In genomic region chr12:65561798-65562382, GRCh38 we compare ENCODE assay signal across 21 cellular contexts.
DNase-seq lines count a peak whose midpoint lies in the region; ATAC-seq and TF ChIP-seq lines count a peak whose summit lies in the region.
"Had no signal": no experiment of that assay in that cellular context is flagged by ENCODE, and none has a peak within 500 bp of the region (broad histone marks: within the 10 kb centered on the region; RNA-seq: fewer than 3 reads in every experiment).

No MANE protein-coding gene starts in this region.

- ATAC-seq in RWPE2 (ENCODE audit: low read depth) (no peak), HG02870 (IDR thresholded peaks at IDR 0.05; ENCODE audit: unreplicated experiment) (no peak)
- ATAC-seq in activated CD8-positive, alpha-beta T cell treated with anti-CD3 and anti-CD28 coated beads, Interleukin-2, amount 10 ng/mL, durations not matched to agents 7 days and 5 days = no peak
- ATAC-seq: CD8-positive, alpha-beta T cell; GM12878; right cardiac atrium had no signal

- no peak for TF ChIP-seq CTCF in RWPE2 (IDR thresholded peaks at IDR 0.05; ENCODE audit: poor library complexity, severe bottlenecking)
- no peak for TF ChIP-seq CTCF in retinal pigment epithelial cell (conservative IDR thresholded peaks at IDR 0.05; ENCODE audit: low read depth, low read length)

- no peaks in the 10 kb centered on the region for H3K27me3 Mint-ChIP-seq in activated CD8-positive, alpha-beta T cell treated with anti-CD3 and anti-CD28 coated beads, Interleukin-2, amount 10 ng/mL, durations not matched to agents 7 days and 5 days (ENCODE audit: low read depth)

- no peak overlapping the region for H3K27ac Mint-ChIP-seq in activated CD8-positive, alpha-beta T cell treated with anti-CD3 and anti-CD28 coated beads, Interleukin-2, amount 10 ng/mL, durations not matched to agents 7 days and 5 days
- H3K27ac Mint-ChIP-seq: activated CD4-positive, alpha-beta T cell treated with anti-CD3 and anti-CD28 coated beads, Interleukin-2, amount 10 ng/mL, durations not matched to agents 7 days and 5 days; activated naive CD8-positive, alpha-beta T cell treated with anti-CD3 and anti-CD28 coated beads, Interleukin-2, amount 10 ng/mL, durations not matched to agents 7 days and 5 days; CD8-positive, alpha-beta T cell had no signal

- no peaks in the 10 kb centered on the region for H3K4me1 Mint-ChIP-seq in activated CD8-positive, alpha-beta T cell treated with anti-CD3 and anti-CD28 coated beads, Interleukin-2, amount 10 ng/mL, durations not matched to agents 7 days and 5 days (ENCODE audit: low read depth)
- H3K4me1 Mint-ChIP-seq: activated CD4-positive, alpha-beta T cell treated with anti-CD3 and anti-CD28 coated beads, Interleukin-2, amount 10 ng/mL, durations not matched to agents 7 days and 5 days; activated naive CD8-positive, alpha-beta T cell treated with anti-CD3 and anti-CD28 coated beads, Interleukin-2, amount 10 ng/mL, durations not matched to agents 7 days and 5 days had no signal

- H3K4me1 ChIP-seq in RWPE2 (ENCODE audit: insufficient read depth, poor library complexity, severe bottlenecking) = peaks cover 21% of the 10 kb centered on the region
- H3K4me1 ChIP-seq: HAP-1 had no signal

- no peaks in the 10 kb centered on the region for H3K36me3 ChIP-seq in RWPE2 (ENCODE audit: low read depth)
- H3K36me3 ChIP-seq: HAP-1 had no signal

- H3K27ac ChIP-seq in RWPE2 (ENCODE audit: poor library complexity, severe bottlenecking) = peak overlapping the region; percentile 0

- H3K9me3 Mint-ChIP-seq in activated CD8-positive, alpha-beta T cell treated with anti-CD3 and anti-CD28 coated beads, Interleukin-2, amount 10 ng/mL, durations not matched to agents 7 days and 5 days (ENCODE audit: insufficient read depth) = no peaks in the 10 kb centered on the region
- H3K9me3 Mint-ChIP-seq: activated CD4-positive, alpha-beta T cell treated with anti-CD3 and anti-CD28 coated beads, Interleukin-2, amount 10 ng/mL, durations not matched to agents 7 days and 5 days; activated naive CD8-positive, alpha-beta T cell treated with anti-CD3 and anti-CD28 coated beads, Interleukin-2, amount 10 ng/mL, durations not matched to agents 7 days and 5 days; CD8-positive, alpha-beta T cell had no signal

- H3K36me3 Mint-ChIP-seq in activated CD8-positive, alpha-beta T cell treated with anti-CD3 and anti-CD28 coated beads, Interleukin-2, amount 10 ng/mL, durations not matched to agents 7 days and 5 days (ENCODE audit: low read depth) = no peaks in the 10 kb centered on the region
- H3K36me3 Mint-ChIP-seq: activated naive CD8-positive, alpha-beta T cell treated with anti-CD3 and anti-CD28 coated beads, Interleukin-2, amount 10 ng/mL, durations not matched to agents 7 days and 5 days; CD8-positive, alpha-beta T cell had no signal

- H3K4me3 Mint-ChIP-seq in activated CD8-positive, alpha-beta T cell treated with anti-CD3 and anti-CD28 coated beads, Interleukin-2, amount 10 ng/mL, durations not matched to agents 7 days and 5 days = no peak overlapping the region
- H3K4me3 Mint-ChIP-seq: activated CD4-positive, alpha-beta T cell treated with anti-CD3 and anti-CD28 coated beads, Interleukin-2, amount 10 ng/mL, durations not matched to agents 7 days and 5 days; activated naive CD8-positive, alpha-beta T cell treated with anti-CD3 and anti-CD28 coated beads, Interleukin-2, amount 10 ng/mL, durations not matched to agents 7 days and 5 days; CD8-positive, alpha-beta T cell had no signal

- H3K9me3 ChIP-seq in RWPE2 (ENCODE audit: severe bottlenecking) = no peaks in the 10 kb centered on the region
- H3K9me3 ChIP-seq: HAP-1 had no signal

- DNase-seq in HCEC 1CT = peak; percentile 85
- no peak for DNase-seq in RWPE2 (ENCODE audit: low spot score)
- DNase-seq in dermis blood vessel endothelial cell = peak; percentile 50
- DNase-seq in retinal pigment epithelial cell (ENCODE audit: low read depth) = peak; percentile 26
- no peak for DNase-seq in NCI-H1436 (lab: John Stamatoyannopoulos, UW)
- DNase-seq in Ammon's horn (ENCODE audit: low spot score) = no peak
- no peak for DNase-seq in activated CD8-positive, alpha-beta T cell treated with anti-CD3 and anti-CD28 coated beads, Interleukin-2, amount 10 ng/mL, durations not matched to agents 7 days and 5 days
- DNase-seq: activated CD4-positive, alpha-beta T cell treated with anti-CD3 and anti-CD28 coated beads, Interleukin-2, amount 10 ng/mL, durations not matched to agents 7 days and 5 days; activated naive CD8-positive, alpha-beta T cell treated with anti-CD3 and anti-CD28 coated beads, Interleukin-2, amount 10 ng/mL, durations not matched to agents 7 days and 5 days; CD8-positive, alpha-beta T cell; cerebellar nuclear complex; head of caudate nucleus; mesendoderm; NCI-H1092; NK-92 treated with Interleukin-12 subunit alpha and Interleukin-12 subunit beta, amount 100 ng/mL, for 24 hours; right cardiac atrium; SIG-M5; stimulated activated CD4-positive, alpha-beta T cell treated with anti-CD3 and anti-CD28 coated beads, Interleukin-4, amount 100 ng/mL, for 4 hours had no signal

- H3K4me3 ChIP-seq in RWPE2 (ENCODE audit: severe bottlenecking) (no peak overlapping the region), retinal pigment epithelial cell (ENCODE audit: low read length) (no peak overlapping the region)
- H3K4me3 ChIP-seq: GM12878, HAP-1 had no signal

- CTCF ChIA-PET in activated CD8-positive, alpha-beta T cell treated with anti-CD3 and anti-CD28 coated beads, Interleukin-2, amount 10 ng/mL, durations not matched to agents 7 days and 5 days (lab: Charles Lee) = no interaction called here

- H3K27me3 ChIP-seq in RWPE2 (ENCODE audit: insufficient read depth, poor library complexity, severe bottlenecking) = no peaks in the 10 kb centered on the region

- POLR2A ChIA-PET in activated CD8-positive, alpha-beta T cell treated with anti-CD3 and anti-CD28 coated beads, Interleukin-2, amount 10 ng/mL, durations not matched to agents 7 days and 5 days (lab: Charles Lee) = no interaction called here

Comparison
In these comparisons a context has a peak if more than half of its experiments do, and no peak if none do; other contexts are left out.
1. DNase-seq: peak in HCEC 1CT (single experiment), dermis blood vessel endothelial cell (single experiment) and retinal pigment epithelial cell (single experiment); none in RWPE2 (single experiment), NCI-H1436 (single experiment), Ammon's horn (single experiment) and activated CD8-positive, alpha-beta T cell treated with anti-CD3 and anti-CD28 coated beads, Interleukin-2, amount 10 ng/mL, durations not matched to agents 7 days and 5 days (single experiment).